ENCODE assay signal across 1 cellular context in genomic region chr6:27834384-27834783, GRCh38.
TF ChIP-seq lines count a peak whose summit lies in the region.

No MANE protein-coding gene starts in this region.

TF ChIP-seq in H1, 55 proteins besides CTCF, POLR2A, EP300 and RAD21 (continued from another document):
- TF ChIP-seq ATF3 (IDR thresholded peaks at IDR 0.05; ENCODE audit: insufficient read depth, low read depth, low read length) (no peak), SIRT6 (IDR thresholded peaks at IDR 0.05; ENCODE audit: low read length) (no peak), POU5F1 (IDR thresholded peaks at IDR 0.05; ENCODE audit: low read depth, low read length) (no peak), JUN (IDR thresholded peaks at IDR 0.05; ENCODE audit: low read depth, low read length) (no peak)
